15 cellular contexts compared by ENCODE assay signal in genomic region chr4:71526626-71527406, GRCh38.
DNase-seq lines count a peak whose midpoint lies in the region; ATAC-seq lines count a peak whose summit lies in the region.
"Had no signal": no experiment of that assay in that cellular context is flagged by ENCODE, and none has a peak within 500 bp of the region (broad histone marks: within the 10 kb centered on the region; RNA-seq: fewer than 3 reads in every experiment).

No MANE protein-coding gene starts in this region.

- no peaks in the 10 kb centered on the region for H3K79me2 ChIP-seq in mesendoderm (ENCODE audit: control insufficient read depth, insufficient read depth, low read length)

- DNase-seq in OCI-M1 (lab: John Stamatoyannopoulos, UW) (peak; percentile 17), mesendoderm (peak; percentile 69), caudate nucleus (lab: John Stamatoyannopoulos, UW) (no peak), retina (no peak), HUDEP-2 (lab: John Stamatoyannopoulos, UW; ENCODE audit: unreplicated experiment in 76 of 76) (no peak), NCI-H1694 (lab: John Stamatoyannopoulos, UW) (no peak)
- DNase-seq: DMS153, foreskin fibroblast, NCI-H146, uterus had no signal

- no peak overlapping the region for H3K4me2 ChIP-seq in mesendoderm (ENCODE audit: low read length)

- no peak overlapping the region for H3K56ac ChIP-seq in mesendoderm (ENCODE audit: low read length)

- no peak overlapping the region for H4K8ac ChIP-seq in mesendoderm (ENCODE audit: low read depth, low read length)

- no peak overlapping the region for H2AK5ac ChIP-seq in mesendoderm (ENCODE audit: low read length)

- H3K9ac ChIP-seq in mesendoderm (ENCODE audit: low read length) = no peak overlapping the region

- H3K23ac ChIP-seq in mesendoderm (ENCODE audit: low read length) = no peak overlapping the region

- ATAC-seq in GM18517 (IDR thresholded peaks at IDR 0.05; ENCODE audit: unreplicated experiment) (peak; percentile 52), HG02852 (IDR thresholded peaks at IDR 0.05; ENCODE audit: unreplicated experiment) (peak; percentile 56)
- ATAC-seq: Panc1, sciatic nerve had no signal

- H3K36me3 ChIP-seq in mesendoderm (ENCODE audit: control insufficient read depth, insufficient read depth, low read length) = no peaks in the 10 kb centered on the region
- H3K36me3 ChIP-seq: uterus had no signal

- no peak overlapping the region for H4K5ac ChIP-seq in mesendoderm (ENCODE audit: low read length)

- no peaks in the 10 kb centered on the region for H3K27me3 ChIP-seq in mesendoderm (ENCODE audit: insufficient read depth, low read length, poor library complexity)
- H3K27me3 ChIP-seq: uterus had no signal

- H3K18ac ChIP-seq in mesendoderm (ENCODE audit: low read length) = no peak overlapping the region

- H2BK15ac ChIP-seq in mesendoderm (replicated peaks; ENCODE audit: low read depth) = no peak overlapping the region

- no CpG with 5 or more reads among the region's 4 CpGs for whole genome bisulfite sequencing in mesendoderm (ENCODE audit: extremely low coverage, insufficient coverage, low lambda C conversion rate)

- no peak overlapping the region for H3K4ac ChIP-seq in mesendoderm (ENCODE audit: low read depth, low read length)

- H2BK120ac ChIP-seq in mesendoderm (ENCODE audit: low read depth, low read length) = no peak overlapping the region

- H3K79me1 ChIP-seq in mesendoderm (ENCODE audit: low read length) = no peaks in the 10 kb centered on the region

- no peaks in the 10 kb centered on the region for H3K4me1 ChIP-seq in mesendoderm (ENCODE audit: control insufficient read depth, low read depth, low read length)
- H3K4me1 ChIP-seq: uterus had no signal

- H3K27ac ChIP-seq in mesendoderm (ENCODE audit: low read depth, low read length) (no peak overlapping the region), caudate nucleus (ENCODE audit: low read depth, low read length) (no peak overlapping the region)
- H3K27ac ChIP-seq: uterus had no signal

- no peak overlapping the region for H2BK5ac ChIP-seq in mesendoderm (ENCODE audit: low read length)

- no peak overlapping the region for H3K4me3 ChIP-seq in mesendoderm (ENCODE audit: low read length)
- H3K4me3 ChIP-seq: lung, uterus had no signal

Comparison
In these comparisons a context has a peak if more than half of its experiments do, and no peak if none do; other contexts are left out.
1. DNase-seq: peak in OCI-M1 (single experiment) and mesendoderm (single experiment); none in caudate nucleus (0 of 61), retina (single experiment), HUDEP-2 (0 of 76) and NCI-H1694 (single experiment).